ENCODE assay signal across 8 cellular contexts in genomic region chr6:125781307-125781868, GRCh38. TPM values are rescaled to one million over a fixed set of nuclear protein-coding genes. Genes with fewer than 3 reads are reported as not detected.
DNase-seq lines count a peak whose midpoint lies in the region; ATAC-seq, FAIRE-seq and TF ChIP-seq lines count a peak whose summit lies in the region.

No MANE protein-coding gene starts in this region.

- TF ChIP-seq EP300 in GM12878 (IDR thresholded peaks at IDR 0.05; ENCODE audit: borderline replicate concordance in 1 of 2, control insufficient read depth in 1 of 2, low read depth in 2 of 2, low read length in 2 of 2) (no peak), suprapubic skin (IDR thresholded peaks at IDR 0.05) (no peak)

- H2AFZ ChIP-seq in OCI-LY1 (ENCODE audit: low read length), result peak overlapping the region; percentile 85
- H2AFZ ChIP-seq in GM12878 (ENCODE audit: control insufficient read depth, low read depth, low read length), result peak overlapping the region; percentile 95

- WGBS in GM12878 (ENCODE audit: insufficient coverage, insufficient replicate concordance, low lambda C conversion rate, missing lambda C conversion rate), result 0% methylated on average over 3 of the region's 3 CpGs
- WGBS in suprapubic skin, result under 1% methylated on average over 3 of the region's 3 CpGs

- TF ChIP-seq POLR2A in GM12878 (IDR thresholded peaks at IDR 0.05; ENCODE audit: low read depth, low read length) (no peak), suprapubic skin (IDR thresholded peaks at IDR 0.05) (no peak)

- H3K9me2 ChIP-seq in OCI-LY1 (ENCODE audit: low read depth, low read length), result no peaks in the 10 kb centered on the region

- TSS peak; percentile 78 for BruUV-seq in GM12878 (replicated peaks; lab: Mats Ljungman, UMichigan)

- H3K27ac ChIP-seq in OCI-LY1 (ENCODE audit: low read depth, low read length, poor library complexity, severe bottlenecking) (peak overlapping the region; percentile 94), GM12878 (ENCODE audit: control insufficient read depth, insufficient read depth) (peak overlapping the region; percentile 91), layer of hippocampus (ENCODE audit: low read depth, low read length) (peak overlapping the region; percentile 76), suprapubic skin (peak overlapping the region; percentile 96)

- H3K36me3 ChIP-seq in OCI-LY1 (ENCODE audit: insufficient read depth, low read length) (peaks cover 5% of the 10 kb centered on the region; the same call in 1 of the 2 replicates), GM12878 (ENCODE audit: control insufficient read depth in 2 of 2, insufficient read depth in 2 of 2, low read length in 1 of 2) (no peaks in the 10 kb centered on the region), suprapubic skin (no peaks in the 10 kb centered on the region)

- no peak overlapping the region for H3K4me3 Mint-ChIP-seq in immature natural killer cell

- H3F3A ChIP-seq in OCI-LY1 (ENCODE audit: insufficient read depth, low read length), result no peaks in the 10 kb centered on the region

- in situ Hi-C loops in GM12878 (cut with MboI), result loop anchor here (25.0 kb wide), 1 partner anchor 1506 kb away; no protein-coding TSS in a partner anchor

- H4K20me1 ChIP-seq in OCI-LY1 (ENCODE audit: insufficient read depth, low read length) (no peaks in the 10 kb centered on the region), GM12878 (ENCODE audit: control insufficient read depth, insufficient read depth) (no peaks in the 10 kb centered on the region)

- DNase-seq in D721Med (ENCODE audit: insufficient read length, low spot score), result no peak
- DNase-seq in GM12878 (ENCODE audit: low read depth, low spot score), result no peak
- DNase-seq in suprapubic skin (ENCODE audit: low spot score in 2 of 2), result no peak
- no peak for DNase-seq in immature natural killer cell

- FAIRE-seq in D721Med (lab: Jason Lieb, UNC) (no peak), GM12878 (lab: Jason Lieb, UNC) (peak; percentile 61)

- H3K4me3 ChIP-seq in OCI-LY1 (ENCODE audit: low read depth, low read length, poor library complexity, severe bottlenecking), result peak overlapping the region; percentile 92
- H3K4me3 ChIP-seq in GM12878, result peak overlapping the region; percentile 73
- peak overlapping the region; percentile 53 for H3K4me3 ChIP-seq in suprapubic skin

- H3K9me3 ChIP-seq in OCI-LY1 (ENCODE audit: low read length) (no peaks in the 10 kb centered on the region), GM12878 (replicated peaks; ENCODE audit: control insufficient read depth, insufficient read depth, low read length) (no peaks in the 10 kb centered on the region), suprapubic skin (no peaks in the 10 kb centered on the region)

- no peak overlapping the region for H3K27ac Mint-ChIP-seq in immature natural killer cell

- H3K79me2 ChIP-seq in OCI-LY1 (ENCODE audit: insufficient read depth, low read length) (peaks cover 23% of the 10 kb centered on the region), GM12878 (ENCODE audit: control insufficient read depth, insufficient read depth, low read length) (peaks cover 1% of the 10 kb centered on the region; the same call in 1 of the 2 replicates)

- H3K4me1 Mint-ChIP-seq in immature natural killer cell, result peaks cover 7 to 16% of the 10 kb centered on the region in 2 donors

- peak overlapping the region; percentile 90 for H3K9ac ChIP-seq in OCI-LY1 (ENCODE audit: low read length)
- peak overlapping the region; percentile 78 for H3K9ac ChIP-seq in GM12878 (ENCODE audit: control insufficient read depth, insufficient read depth, low read length)

- peaks cover 38% of the 10 kb centered on the region for H3K4me1 ChIP-seq in OCI-LY1 (ENCODE audit: insufficient read depth, low read length, severe bottlenecking)
- H3K4me1 ChIP-seq in GM12878 (ENCODE audit: control insufficient read depth, insufficient read depth, low read length), result peaks cover 4% of the 10 kb centered on the region; the same call in 1 of the 2 replicates
- H3K4me1 ChIP-seq in suprapubic skin, result peaks cover 10% of the 10 kb centered on the region

- peak overlapping the region; percentile 92 for H3K4me2 ChIP-seq in OCI-LY1 (ENCODE audit: low read length)
- peak overlapping the region; percentile 93 for H3K4me2 ChIP-seq in GM12878 (ENCODE audit: control insufficient read depth, insufficient read depth)

- H3K27me3 ChIP-seq in OCI-LY1 (ENCODE audit: insufficient read depth, low read length) (no peaks in the 10 kb centered on the region), GM12878 (replicated peaks in 1 of 2; ENCODE audit: control insufficient read depth in 2 of 2, insufficient read depth in 2 of 2, low read length in 1 of 2) (no peaks in the 10 kb centered on the region), layer of hippocampus (ENCODE audit: control insufficient read depth, insufficient read depth, low read length) (no peaks in the 10 kb centered on the region), suprapubic skin (no peaks in the 10 kb centered on the region)

- H3K9me3 Mint-ChIP-seq in immature natural killer cell, result no peaks in the 10 kb centered on the region

- POLR2A ChIA-PET in GM12878 (lab: Charles Lee), result interaction anchor here (0.6 to 2.4 kb wide), 15 partner anchors 10 to 205 kb away, joined by 3 to 55 read pairs (median 6); partner anchors contain the start of genes HINT3, NCOA7 and TRMT11

- RAD21 ChIA-PET in GM12878 (lab: Charles Lee; ENCODE audit: unreplicated experiment), result interaction anchor here (0.6 to 5.0 kb wide), 50 partner anchors 9 to 480 kb away, joined by 3 to 101 read pairs (median 5); partner anchors contain the start of genes HDDC2, HINT3, NCOA7 and TRMT11

- TF ChIP-seq RAD21 in GM12878 (IDR thresholded peaks at IDR 0.05; ENCODE audit: insufficient read depth, low read depth, low read length), result peak; percentile 61

- no peaks in the 10 kb centered on the region for H3K36me3 Mint-ChIP-seq in immature natural killer cell

- CTCF ChIA-PET in GM12878 (lab: Yijun Ruan, JAX), result interaction anchor here (0.7 to 23.8 kb wide), 51 partner anchors 11 to 472 kb away, joined by 3 to 505 read pairs (median 5); partner anchors contain the start of genes HINT3, NCOA7 and TRMT11

- intact Hi-C loops in GM12878 (cut with micrococcal nuclease; ENCODE audit: unreplicated experiment), result loop anchor here (1.0 to 5.0 kb wide), 2 partner anchors 193 to 206 kb away; partner anchors contain the start of gene TRMT11

- peak; percentile 34 for ATAC-seq in GM19324 (IDR thresholded peaks at IDR 0.05; ENCODE audit: low FRiP score, unreplicated experiment)
- peak; percentile 37 for ATAC-seq in HG03196 (IDR thresholded peaks at IDR 0.05; ENCODE audit: unreplicated experiment)
- ATAC-seq in GM12878, result peak; percentile 63

- TF ChIP-seq CTCF in D721Med (IDR thresholded peaks at IDR 0.05; ENCODE audit: insufficient read depth, missing control alignments) (peak; percentile 48), OCI-LY1 (IDR thresholded peaks at IDR 0.05; ENCODE audit: low read length) (peak; percentile 53), GM12878 (IDR thresholded peaks at IDR 0.05 in 2 of 3, conservative IDR thresholded peaks at IDR 0.05 in 1 of 3; ENCODE audit: control insufficient read depth in 2 of 3, extremely low read depth in 1 of 3, insufficient read depth in 1 of 3, low read depth in 3 of 3, low read length in 3 of 3) (peak in 2 of 3 experiments; percentile 5 to 57; a peak in 2 of 6 replicates), suprapubic skin (IDR thresholded peaks at IDR 0.05) (no peak)

- SMC1A ChIA-PET in GM12878 (lab: Charles Lee; ENCODE audit: uncharacterized antibody, unreplicated experiment), result interaction anchor here (0.7 to 9.6 kb wide), 49 partner anchors 11 to 477 kb away, joined by 3 to 179 read pairs (median 6); partner anchors contain the start of genes HINT3, NCOA7 and TRMT11

- H3K27me3 Mint-ChIP-seq in immature natural killer cell (ENCODE audit: low read depth in 3 of 3), result no peaks in the 10 kb centered on the region

RNA-seq across cellular contexts. Expression of gene NCOA7, which starts 9.4 kb away (rescaled TPM):
- 24.6 and 31.1 TPM in 2 replicates for total RNA-seq in GM12878 (2013; cell fraction: nucleolus; rRNA removed)
- 24.5 and 29.8 TPM in 2 replicates for total RNA-seq in GM12878 (2014; rRNA removed)
- 43.8 and 44.9 TPM in 2 replicates for total RNA-seq in GM12878 (2014; rRNA removed; fragmentation: Illumina TruSeq; extraction: Trizol)
- total RNA-seq in GM12878 (2021), result 46.1 and 50.3 TPM in 2 replicates
- polyA plus RNA-seq in GM12878 (2011; ENCODE audit: low read depth), result 17.0 TPM
- polyA plus RNA-seq in GM12878 (2011; rRNA removed), result 50.0 and 55.5 TPM in 2 replicates
- polyA plus RNA-seq in GM12878 (2011; cell fraction: cytosol; rRNA removed), result 24.8 and 27.7 TPM in 2 replicates
- 21.3 and 27.9 TPM in 2 replicates for polyA plus RNA-seq in GM12878 (2011; cell fraction: nucleus; rRNA removed)
- polyA plus RNA-seq in GM12878 (2012), result 19.6 and 24.0 TPM in 2 replicates
- 49.7 and 55.3 TPM in 2 replicates for polyA plus RNA-seq in GM12878 (2014; fragmentation: Illumina TruSeq; extraction: Trizol)
- 10 to 100 TPM; 18.9 to 28.8 TPM for polyA plus RNA-seq in GM12878 (2014; fragmentation: Nextera tagmentation; extraction: Ambion mirVana)
- 20.1 and 21.4 TPM in 2 replicates for polyA plus RNA-seq in GM12878 (2014; rRNA removed)
- polyA plus RNA-seq in GM12878 (2016; fragmentation: Nextera tagmentation; extraction: Ambion mirVana), result 10 to 100 TPM; 32.9 to 35.4 TPM
- 80.7 and 105 TPM in 2 replicates for polyA minus RNA-seq in GM12878 (2011; rRNA and poly(A)+ RNA removed)
- 25.5 and 28.4 TPM in 2 replicates for polyA minus RNA-seq in GM12878 (2011; cell fraction: cytosol; rRNA and poly(A)+ RNA removed)
- polyA minus RNA-seq in GM12878 (2011; cell fraction: nucleus; rRNA and poly(A)+ RNA removed), result 19.9 and 34.3 TPM in 2 replicates
- total RNA-seq in suprapubic skin, result 10 to 100 TPM; 11.1 to 28.4 (median 22.1) TPM
- 10 to 100 TPM; 10.2 to 48.1 (median 16.1) TPM for polyA plus RNA-seq in immature natural killer cell

RNA-seq across cellular contexts. Expression of gene HEY2, which starts 32.0 kb away (rescaled TPM):
- total RNA-seq in GM12878 (2013; cell fraction: nucleolus; rRNA removed), result 0.17 TPM in 1 of 2 replicates, not detected in the other
- total RNA-seq in GM12878 (2014; rRNA removed) (0.11 TPM in 1 of 2 replicates, not detected in the other), GM12878 (2014; rRNA removed; fragmentation: Illumina TruSeq; extraction: Trizol) (0.09 TPM in 1 of 2 replicates, not detected in the other), GM12878 (2021) (0.08 and 0.11 TPM in 2 replicates), suprapubic skin (1 to 10 TPM in 3 of 4 donors, under 1 TPM in 1; 0.76 to 3.0 (median 1.9) TPM)
- polyA plus RNA-seq in GM12878 (2011; ENCODE audit: low read depth), result 0.22 TPM
- polyA plus RNA-seq in GM12878 (2011; rRNA removed) (not detected in 2 replicates), GM12878 (2014; fragmentation: Illumina TruSeq; extraction: Trizol) (0.01 TPM in 1 of 2 replicates, not detected in the other), GM12878 (2014; fragmentation: Nextera tagmentation; extraction: Ambion mirVana) (not detected), GM12878 (2014; rRNA removed) (0.08 and 0.09 TPM in 2 replicates), GM12878 (2016; fragmentation: Nextera tagmentation; extraction: Ambion mirVana) (under 1 TPM; 0.14 to 0.32 TPM), immature natural killer cell (1 to 10 TPM in 1 of 3 donors, under 1 TPM in 2; 0.72 to 2.1 (median 0.76) TPM)
- not detected in 2 replicates for polyA plus RNA-seq in GM12878 (2011; cell fraction: cytosol; rRNA removed)
- 0.04 TPM in 1 of 2 replicates, not detected in the other for polyA plus RNA-seq in GM12878 (2011; cell fraction: nucleus; rRNA removed)
- polyA plus RNA-seq in GM12878 (2012), result 0.24 TPM in 2 replicates
- polyA minus RNA-seq in GM12878 (2011; rRNA and poly(A)+ RNA removed), result not detected in 2 replicates
- not detected in 2 replicates for polyA minus RNA-seq in GM12878 (2011; cell fraction: cytosol; rRNA and poly(A)+ RNA removed)
- not detected in 2 replicates for polyA minus RNA-seq in GM12878 (2011; cell fraction: nucleus; rRNA and poly(A)+ RNA removed)

Comparison
In these comparisons a context has a peak if more than half of its experiments do, and no peak if none do; other contexts are left out.
1. CTCF ChIP-seq: peak in D721Med (single experiment), OCI-LY1 (single experiment) and GM12878 (2 of 3); none in suprapubic skin (0 of 2).
2. Peak in every context shown above with its lines, with median percentiles within 50 percentile points of each other: ATAC-seq, H3K27ac ChIP-seq and H3K4me3 ChIP-seq.